8 cellular contexts compared by ENCODE assay signal in genomic region chr14:98138666-98139065, GRCh38.
A peak's percentile ranks its signal among the peaks of the same experiment; 100 is the strongest.
DNase-seq lines count a peak whose midpoint lies in the region; ATAC-seq, FAIRE-seq and TF ChIP-seq lines count a peak whose summit lies in the region.

No MANE protein-coding gene starts in this region.

- no peaks in the 10 kb centered on the region for H3K36me3 ChIP-seq in CD4-positive, CD25-positive, alpha-beta regulatory T cell (ENCODE audit: control insufficient read depth, insufficient read depth, low read length)
- H3K36me3 ChIP-seq in small intestine (ENCODE audit: control insufficient read depth in 2 of 2, insufficient read depth in 2 of 2, low read length in 2 of 2), result no peaks in the 10 kb centered on the region

- H3K9me3 Mint-ChIP-seq in CD4-positive, CD25-positive, alpha-beta regulatory T cell, result no peaks in the 10 kb centered on the region
- no peaks in the 10 kb centered on the region for H3K9me3 Mint-ChIP-seq in activated CD4-positive, alpha-beta memory T cell treated with anti-CD3 and anti-CD28 coated beads for 36 hours

- peak; percentile 55 to 66 for ATAC-seq in CD4-positive, CD25-positive, alpha-beta regulatory T cell (ENCODE audit: low read depth in 2 of 2)
- no peak for ATAC-seq in GM18861 (IDR thresholded peaks at IDR 0.05; ENCODE audit: unreplicated experiment)

- WGBS in small intestine, 3 donors, result 0 to 3% (median 3%) methylated on average over 6 of the region's 6 CpGs

- H3K27me3 ChIP-seq in CD4-positive, CD25-positive, alpha-beta regulatory T cell (ENCODE audit: control insufficient read depth, insufficient read depth, low read length), result no peaks in the 10 kb centered on the region
- no peaks in the 10 kb centered on the region for H3K27me3 ChIP-seq in small intestine (ENCODE audit: control insufficient read depth in 2 of 2, insufficient read depth in 2 of 2, low read length in 2 of 2)

- H3K4me1 Mint-ChIP-seq in CD4-positive, CD25-positive, alpha-beta regulatory T cell, result peaks cover 40 to 88% (median 74%) of the 10 kb centered on the region in 4 donors
- peaks cover 76% of the 10 kb centered on the region for H3K4me1 Mint-ChIP-seq in activated CD4-positive, alpha-beta memory T cell treated with anti-CD3 and anti-CD28 coated beads for 36 hours (ENCODE audit: low read depth)

- intact Hi-C loops in activated CD4-positive, alpha-beta memory T cell treated with anti-CD3 and anti-CD28 coated beads for 36 hours (cut with micrococcal nuclease), result loop anchor here (1.0 to 10.0 kb wide), 4 partner anchors 38 to 434 kb away; no protein-coding TSS in a partner anchor

- no peaks in the 10 kb centered on the region for H3K27me3 Mint-ChIP-seq in CD4-positive, CD25-positive, alpha-beta regulatory T cell
- H3K27me3 Mint-ChIP-seq in activated CD4-positive, alpha-beta memory T cell treated with anti-CD3 and anti-CD28 coated beads for 36 hours, result no peaks in the 10 kb centered on the region

- peak overlapping the region; percentile 77 to 88 (median 85) for H3K4me3 Mint-ChIP-seq in CD4-positive, CD25-positive, alpha-beta regulatory T cell
- peak overlapping the region; percentile 42 for H3K4me3 Mint-ChIP-seq in activated CD4-positive, alpha-beta memory T cell treated with anti-CD3 and anti-CD28 coated beads for 36 hours

- peak overlapping the region; percentile 64 for H3K27ac ChIP-seq in CD4-positive, CD25-positive, alpha-beta regulatory T cell (ENCODE audit: insufficient read depth, low read length, poor library complexity, severe bottlenecking)
- H3K27ac ChIP-seq in small intestine (ENCODE audit: low read depth in 1 of 2, low read length in 1 of 2) (no peak overlapping the region), coronary artery (no peak overlapping the region)

- H3K4me3 ChIP-seq in CD4-positive, CD25-positive, alpha-beta regulatory T cell (ENCODE audit: low read depth, low read length), result peak overlapping the region; percentile 63
- H3K4me3 ChIP-seq in small intestine (ENCODE audit: low read depth in 1 of 2, low read length in 2 of 2), result no peak overlapping the region
- H3K4me3 ChIP-seq in coronary artery, result no peak overlapping the region

- H3K4me1 ChIP-seq in CD4-positive, CD25-positive, alpha-beta regulatory T cell (ENCODE audit: control insufficient read depth, insufficient read depth, low read length, poor library complexity, severe bottlenecking), result peaks cover 70% of the 10 kb centered on the region
- H3K4me1 ChIP-seq in small intestine (ENCODE audit: control insufficient read depth in 2 of 2, insufficient read depth in 1 of 2, low read depth in 1 of 2, low read length in 1 of 2), result no peaks in the 10 kb centered on the region

- DNase-seq in CD4-positive, CD25-positive, alpha-beta regulatory T cell, result peak; percentile 53 to 87 (median 81)
- DNase-seq in activated CD4-positive, alpha-beta memory T cell treated with anti-CD3 and anti-CD28 coated beads for 36 hours, result peak; percentile 73
- DNase-seq in erythroblast (lab: John Stamatoyannopoulos, UW) (peak; percentile 14 to 47), small intestine (peak; percentile 45), coronary artery (ENCODE audit: low spot score) (no peak), amniotic stem cell (lab: John Stamatoyannopoulos, UW) (no peak)

- POLR2A ChIA-PET in activated CD4-positive, alpha-beta memory T cell treated with anti-CD3 and anti-CD28 coated beads for 36 hours (lab: Charles Lee), result interaction anchor here (0.9 to 1.8 kb wide), 3 partner anchors 93 to 1130 kb away, joined by 3 to 6 read pairs (median 3); no protein-coding TSS in a partner anchor

- TF ChIP-seq POLR2A in erythroblast (IDR thresholded peaks at IDR 0.05; ENCODE audit: low read length), result no peak

- H3K36me3 Mint-ChIP-seq in CD4-positive, CD25-positive, alpha-beta regulatory T cell, result peaks cover 11% of the 10 kb centered on the region
- no peaks in the 10 kb centered on the region for H3K36me3 Mint-ChIP-seq in activated CD4-positive, alpha-beta memory T cell treated with anti-CD3 and anti-CD28 coated beads for 36 hours

- TF ChIP-seq CTCF in LNCAP (IDR thresholded peaks at IDR 0.05) (peak; percentile 84), coronary artery (IDR thresholded peaks at IDR 0.05) (no peak)

- FAIRE-seq in small intestine (lab: Jason Lieb, UNC), result no peak

- CTCF ChIA-PET in activated CD4-positive, alpha-beta memory T cell treated with anti-CD3 and anti-CD28 coated beads for 36 hours (lab: Charles Lee), result interaction anchor here (0.6 to 6.9 kb wide), 37 partner anchors 9 to 1133 kb away, joined by 3 to 67 read pairs (median 3); partner anchors contain the start of gene BCL11B

- H3K27ac Mint-ChIP-seq in CD4-positive, CD25-positive, alpha-beta regulatory T cell, result peak overlapping the region; percentile 90 to 99 (median 95)
- H3K27ac Mint-ChIP-seq in activated CD4-positive, alpha-beta memory T cell treated with anti-CD3 and anti-CD28 coated beads for 36 hours, result peak overlapping the region; percentile 80

- H3K9me3 ChIP-seq in CD4-positive, CD25-positive, alpha-beta regulatory T cell (ENCODE audit: control insufficient read depth in 2 of 2, low read length in 2 of 2), result no peaks in the 10 kb centered on the region
- H3K9me3 ChIP-seq in small intestine (ENCODE audit: control insufficient read depth, low read depth), result no peaks in the 10 kb centered on the region

Comparison
In these comparisons a context has a peak if more than half of its experiments do, and no peak if none do; other contexts are left out.
1. DNase-seq: peak in CD4-positive, CD25-positive, alpha-beta regulatory T cell (3 of 3), activated CD4-positive, alpha-beta memory T cell treated with anti-CD3 and anti-CD28 coated beads for 36 hours (single experiment), erythroblast (2 of 2) and small intestine (single experiment); none in coronary artery (single experiment) and amniotic stem cell (single experiment).